Comparison of ENCODE assay signal across 14 cellular contexts in genomic region chr5:148386041-148386440, GRCh38. TPM values are rescaled to one million over a fixed set of nuclear protein-coding genes. Genes with fewer than 3 reads are reported as not detected.
A peak's percentile ranks its signal among the peaks of the same experiment; 100 is the strongest.
DNase-seq lines count a peak whose midpoint lies in the region; ATAC-seq and TF ChIP-seq lines count a peak whose summit lies in the region.
"Had no signal": no experiment of that assay in that cellular context is flagged by ENCODE, and none has a peak within 500 bp of the region (broad histone marks: within the 10 kb centered on the region; RNA-seq: fewer than 3 reads in every experiment).

No MANE protein-coding gene starts in this region.

- no peak overlapping the region for H3K9ac ChIP-seq in adipocyte (ENCODE audit: low read length)

- CTCF ChIA-PET in CD4-positive, alpha-beta memory T cell (lab: Charles Lee; ENCODE audit: partially characterized antibody), result no interaction called here

- H3K36me3 ChIP-seq in CD4-positive, alpha-beta memory T cell (ENCODE audit: insufficient read depth, low read length), result no peaks in the 10 kb centered on the region
- H3K36me3 ChIP-seq in adipocyte (ENCODE audit: control insufficient read depth, insufficient read depth, low read length, severe bottlenecking), result peaks cover 8% of the 10 kb centered on the region

- H3K4me3 ChIP-seq in CD4-positive, alpha-beta memory T cell (ENCODE audit: low read length in 2 of 2), result no peak overlapping the region
- H3K4me3 ChIP-seq in adipocyte (ENCODE audit: low read length), result peak overlapping the region; percentile 88

- intact Hi-C loops in CD4-positive, alpha-beta memory T cell (cut with micrococcal nuclease), result loop anchor here (10.0 kb wide), 1 partner anchor 959 kb away; the partner anchor contains the start of gene GRPEL2
- intact Hi-C loops in sciatic nerve (cut with DNase I), result no loop called here

- H3K27ac Mint-ChIP-seq in CD4-positive, alpha-beta memory T cell, result peak overlapping the region; percentile 5 to 99 (median 90)
- peak overlapping the region; percentile 97 for H3K27ac Mint-ChIP-seq in HFFc6
- H3K27ac Mint-ChIP-seq in naive thymus-derived CD8-positive, alpha-beta T cell, result peak overlapping the region; percentile 15 to 99 (median 96)

- peak overlapping the region; percentile 44 to 96 (median 87) for H3K4me3 Mint-ChIP-seq in CD4-positive, alpha-beta memory T cell
- peak overlapping the region; percentile 99; the same call in 1 of the 2 replicates for H3K4me3 Mint-ChIP-seq in HFFc6
- peak overlapping the region in 9 of 10 donors; percentile 48 to 95 (median 90) for H3K4me3 Mint-ChIP-seq in naive thymus-derived CD8-positive, alpha-beta T cell

- no peaks in the 10 kb centered on the region for H3K9me3 Mint-ChIP-seq in CD4-positive, alpha-beta memory T cell
- H3K9me3 Mint-ChIP-seq in HFFc6, result no peaks in the 10 kb centered on the region
- no peaks in the 10 kb centered on the region for H3K9me3 Mint-ChIP-seq in naive thymus-derived CD8-positive, alpha-beta T cell

- H3K4me1 Mint-ChIP-seq in CD4-positive, alpha-beta memory T cell, result peaks cover 49 to 72% (median 60%) of the 10 kb centered on the region in 4 donors
- H3K4me1 Mint-ChIP-seq in HFFc6 (ENCODE audit: low read depth), result peaks cover 74% of the 10 kb centered on the region
- H3K4me1 Mint-ChIP-seq in naive thymus-derived CD8-positive, alpha-beta T cell, result peaks cover 38 to 82% (median 76%) of the 10 kb centered on the region in 4 donors

- DNase-seq in CD4-positive, alpha-beta memory T cell, result no peak
- DNase-seq in HFFc6 (no peak), adipocyte (ENCODE audit: low read depth) (no peak), NCI-H1417 treated with DMSO at 0.1 percent for 48 hours (lab: John Stamatoyannopoulos, UW) (no peak), sciatic nerve (ENCODE audit: low spot score) (no peak)
- no peak for DNase-seq in naive thymus-derived CD8-positive, alpha-beta T cell
- DNase-seq: activated effector memory CD4-positive, alpha-beta T cell treated with anti-CD3 and anti-CD28 coated beads, Interleukin-2, amount 50 U/mL, for 16 hours; Calu3; cortex of kidney had no signal

- POLR2A ChIA-PET in CD4-positive, alpha-beta memory T cell (lab: Charles Lee; ENCODE audit: partially characterized antibody), result no interaction called here
- POLR2A ChIA-PET in naive thymus-derived CD8-positive, alpha-beta T cell (lab: Charles Lee), result no interaction called here

- H3K27ac ChIP-seq in CD4-positive, alpha-beta memory T cell (ENCODE audit: low read depth, low read length), result no peak overlapping the region

- H3K9me3 ChIP-seq in CD4-positive, alpha-beta memory T cell (ENCODE audit: control insufficient read depth in 1 of 2, low read length in 2 of 2), result no peaks in the 10 kb centered on the region
- no peaks in the 10 kb centered on the region for H3K9me3 ChIP-seq in adipocyte (ENCODE audit: control insufficient read depth, low read length)

- no peak for TF ChIP-seq CTCF in HFFc6 (IDR thresholded peaks at IDR 0.05)

- peaks cover 53% of the 10 kb centered on the region for H3K4me1 ChIP-seq in CD4-positive, alpha-beta memory T cell (ENCODE audit: insufficient read depth, low read length)
- H3K4me1 ChIP-seq in adipocyte (ENCODE audit: control insufficient read depth, insufficient read depth, low read length), result peaks cover 43% of the 10 kb centered on the region

- peaks cover 13 to 25% of the 10 kb centered on the region in 2 donors for H3K36me3 Mint-ChIP-seq in CD4-positive, alpha-beta memory T cell
- H3K36me3 Mint-ChIP-seq in HFFc6 (ENCODE audit: low read depth), result peaks cover 25% of the 10 kb centered on the region
- H3K36me3 Mint-ChIP-seq in naive thymus-derived CD8-positive, alpha-beta T cell, result peaks cover 0 to 41% (median 6%) of the 10 kb centered on the region in 3 donors

- no peaks in the 10 kb centered on the region for H3K27me3 Mint-ChIP-seq in CD4-positive, alpha-beta memory T cell
- H3K27me3 Mint-ChIP-seq in HFFc6 (ENCODE audit: insufficient read depth), result no peaks in the 10 kb centered on the region
- no peaks in the 10 kb centered on the region for H3K27me3 Mint-ChIP-seq in naive thymus-derived CD8-positive, alpha-beta T cell

- no peaks in the 10 kb centered on the region for H3K27me3 ChIP-seq in CD4-positive, alpha-beta memory T cell (ENCODE audit: insufficient read depth, low read length)
- no peaks in the 10 kb centered on the region for H3K27me3 ChIP-seq in adipocyte (replicated peaks; ENCODE audit: control insufficient read depth, insufficient read depth, low read length)

- no peak for ATAC-seq in naive thymus-derived CD8-positive, alpha-beta T cell
- ATAC-seq in GM18868 (IDR thresholded peaks at IDR 0.05; ENCODE audit: unreplicated experiment), result no peak
- ATAC-seq in GM18511 (IDR thresholded peaks at IDR 0.05; ENCODE audit: unreplicated experiment), result no peak
- ATAC-seq in sciatic nerve, result no peak

RNA-seq across cellular contexts. Expression of gene FBXO38, which starts 2.3 kb away (rescaled TPM):
- 10 to 100 TPM; 77.3 to 78.3 TPM for total RNA-seq in CD4-positive, alpha-beta memory T cell
- 10 to 100 TPM in 1 of 2 donors, 1 to 10 TPM in 1; 7.6 to 24.3 TPM for polyA plus RNA-seq in CD4-positive, alpha-beta memory T cell
- total RNA-seq in HFFc6 (2021; fragmentation: NEBNext Ultra II Directional; extraction: Animal tissue kit (Norgen Biotek cat#: 25700)), result 10 to 100 TPM; 28.1 to 31.7 (median 30.9) TPM
- total RNA-seq in naive thymus-derived CD8-positive, alpha-beta T cell, result 10 to 100 TPM; 96.7 to 97.0 TPM
- polyA plus RNA-seq in naive thymus-derived CD8-positive, alpha-beta T cell, result 10 to 100 TPM; 15.5 to 17.6 (median 16.0) TPM
- total RNA-seq in sciatic nerve, result 58.6 TPM

RNA-seq across cellular contexts. Expression of gene SPINK9, which starts 50.7 kb away (rescaled TPM):
- total RNA-seq in CD4-positive, alpha-beta memory T cell, result not detected
- polyA plus RNA-seq in CD4-positive, alpha-beta memory T cell, result not detected
- total RNA-seq in HFFc6 (2021; fragmentation: NEBNext Ultra II Directional; extraction: Animal tissue kit (Norgen Biotek cat#: 25700)), result not detected
- not detected for total RNA-seq in naive thymus-derived CD8-positive, alpha-beta T cell
- not detected for polyA plus RNA-seq in naive thymus-derived CD8-positive, alpha-beta T cell
- total RNA-seq in sciatic nerve, result not detected
- total RNA-seq: Calu3, fibroblast of villous mesenchyme, NCI-H460, temporal lobe had no signal
